13 cellular contexts compared by ENCODE assay signal in the genomic region with DNA sequence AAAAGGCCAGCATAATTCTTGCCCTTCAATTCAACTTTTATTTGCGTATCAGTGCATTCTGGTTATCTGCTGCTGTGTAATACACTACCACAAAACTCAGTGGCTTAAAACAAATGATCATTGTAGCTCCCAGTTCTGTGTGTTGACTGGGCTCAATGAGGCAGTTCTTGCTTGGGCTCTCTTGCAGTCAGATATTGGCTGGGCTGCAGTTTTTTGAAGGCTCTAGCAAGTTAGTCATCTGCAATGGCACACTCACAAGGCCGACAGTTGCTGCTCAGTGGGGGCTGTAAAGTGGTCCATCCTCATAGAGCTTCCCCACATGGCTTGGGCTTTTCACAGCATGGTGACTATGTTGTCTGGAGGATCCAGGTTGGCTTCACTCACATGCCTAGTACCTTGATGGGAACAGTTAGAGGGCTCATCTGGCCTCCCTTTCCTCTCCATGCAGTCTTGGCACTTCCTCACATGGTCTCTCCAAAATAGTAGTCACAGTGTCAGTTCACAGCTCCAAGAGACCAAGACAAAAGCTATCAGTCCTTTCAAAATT.
DNase-seq lines count a peak whose midpoint lies in the region; ATAC-seq, FAIRE-seq and TF ChIP-seq lines count a peak whose summit lies in the region.
"Had no signal": no experiment of that assay in that cellular context is flagged by ENCODE, and none has a peak within 500 bp of the region (broad histone marks: within the 10 kb centered on the region; RNA-seq: fewer than 3 reads in every experiment).

No MANE protein-coding gene starts in this region.

- in situ Hi-C loops in HepG2 (cut with HindIII; ENCODE audit: extremely low pct_ligation_motif_present, low pct_unique_long_range_greater_than_20kb) = no loop called here

- H3K9me3 ChIP-seq in HepG2 (ENCODE audit: low read length) = no peaks in the 10 kb centered on the region
- H3K9me3 ChIP-seq in right lobe of liver = no peaks in the 10 kb centered on the region

- POLR2A ChIA-PET in HepG2 (lab: Yijun Ruan, JAX) = no interaction called here

- BruUV-seq in HepG2 (replicated peaks; lab: Mats Ljungman, UMichigan) = no TSS peak

- CTCF ChIA-PET in HepG2 (lab: Yijun Ruan, JAX; ENCODE audit: low intra/inter-chr PET ratio, low total read pairs) = no interaction called here

- TF ChIP-seq RAD21 in HepG2 (CRISPR knock-in tag; IDR thresholded peaks at IDR 0.05) = no peak

- H2AFZ ChIP-seq in HepG2 (ENCODE audit: low read length) = no peak overlapping the region
- H2AFZ ChIP-seq: GM23338 had no signal

- H3K27ac ChIP-seq in HepG2 (ENCODE audit: extremely low read length, insufficient read depth, low read length) (no peak overlapping the region), right lobe of liver (no peak overlapping the region)

- H3K4me1 ChIP-seq in HepG2 (ENCODE audit: insufficient read depth, low read length) (no peaks in the 10 kb centered on the region), right lobe of liver (no peaks in the 10 kb centered on the region)

- FAIRE-seq in HepG2 (lab: Jason Lieb, UNC) (no peak), bronchial epithelial cell (lab: Jason Lieb, UNC) (peak; percentile 18)
- FAIRE-seq: A204.1, D721Med, GM18507 had no signal

- intact Hi-C loops in HepG2 (cut with micrococcal nuclease; ENCODE audit: unreplicated experiment) (no loop called here), right lobe of liver (cut with DNase I) (no loop called here)

- no peak for ATAC-seq in HepG2
- no peak for ATAC-seq in right lobe of liver
- ATAC-seq in GM18519 (IDR thresholded peaks at IDR 0.05; ENCODE audit: low FRiP score, unreplicated experiment) = no peak
- ATAC-seq in GM21360 (IDR thresholded peaks at IDR 0.05; ENCODE audit: unreplicated experiment) = no peak
- ATAC-seq: GM23338 had no signal

- TF ChIP-seq POLR2A in HepG2 (IDR thresholded peaks at IDR 0.05; ENCODE audit: insufficient read depth in 1 of 2, low read depth in 2 of 2, low read length in 2 of 2) (no peak), right lobe of liver (IDR thresholded peaks at IDR 0.05) (no peak)

- TF ChIP-seq EP300 in HepG2 (IDR thresholded peaks at IDR 0.05; ENCODE audit: low read depth in 2 of 2, low read length in 2 of 2) (no peak), HepG2 (CRISPR knock-in tag; IDR thresholded peaks at IDR 0.05; ENCODE audit: borderline replicate concordance) (no peak)

- no peak overlapping the region for H3K4me2 ChIP-seq in HepG2 (ENCODE audit: low read depth, low read length)
- H3K4me2 ChIP-seq: GM23338 had no signal

- TF ChIP-seq CTCF in HepG2 (CRISPR knock-in tag; IDR thresholded peaks at IDR 0.05) = no peak
- TF ChIP-seq CTCF in right lobe of liver (IDR thresholded peaks at IDR 0.05) = no peak
- TF ChIP-seq CTCF in bronchial epithelial cell (IDR thresholded peaks at IDR 0.05; ENCODE audit: insufficient read depth, low read length, severe bottlenecking) = no peak

- no peak overlapping the region for H3K4me3 ChIP-seq in HepG2 (replicated peaks in 1 of 3; ENCODE audit: insufficient read depth in 1 of 3, low read depth in 2 of 3, low read length in 3 of 3)
- H3K4me3 ChIP-seq in right lobe of liver = no peak overlapping the region
- H3K4me3 ChIP-seq in bronchial epithelial cell (ENCODE audit: low read depth, low read length) = no peak overlapping the region
- H3K4me3 ChIP-seq: GM23338 had no signal

- WGBS in HepG2 (ENCODE audit: low lambda C conversion rate) = 0% methylated on average over 2 of the region's 2 CpGs
- 64% methylated on average over 2 of the region's 2 CpGs for WGBS in right lobe of liver (ENCODE audit: insufficient coverage, low coverage, low lambda C conversion rate, missing lambda C conversion rate)

- no peak overlapping the region for H3K9ac ChIP-seq in HepG2 (ENCODE audit: insufficient read depth, low read depth, low read length)

- H3K36me3 ChIP-seq in HepG2 (replicated peaks in 1 of 2; ENCODE audit: control insufficient read depth in 1 of 2, insufficient read depth in 2 of 2, low read length in 2 of 2) (no peaks in the 10 kb centered on the region), right lobe of liver (no peaks in the 10 kb centered on the region), bronchial epithelial cell (ENCODE audit: control insufficient read depth, insufficient read depth, low read length) (no peaks in the 10 kb centered on the region)

- DNase-seq in HepG2 (ENCODE audit: low spot score) = no peak
- DNase-seq in right lobe of liver = no peak
- no peak for DNase-seq in bronchial epithelial cell (ENCODE audit: low read depth)
- DNase-seq in medulla oblongata (ENCODE audit: extremely low spot score) = peak; percentile 6
- DNase-seq in NK-92 (lab: John Stamatoyannopoulos, UW; ENCODE audit: unreplicated experiment) = no peak
- DNase-seq: CD4-positive, alpha-beta memory T cell; H9 had no signal

- no peaks in the 10 kb centered on the region for H4K20me1 ChIP-seq in HepG2 (ENCODE audit: insufficient read depth, low read length)

- H3K27me3 ChIP-seq in HepG2 (ENCODE audit: control insufficient read depth in 1 of 2, insufficient read depth in 2 of 2, low read length in 2 of 2) (no peaks in the 10 kb centered on the region), right lobe of liver (no peaks in the 10 kb centered on the region), bronchial epithelial cell (ENCODE audit: control insufficient read depth, insufficient read depth, low read length) (peaks cover 2% of the 10 kb centered on the region)

- H3K79me2 ChIP-seq in HepG2 (ENCODE audit: insufficient read depth, low read length) = no peaks in the 10 kb centered on the region

TF ChIP-seq in HepG2, 621 proteins besides CTCF, POLR2A, EP300 and RAD21:
- TF ChIP-seq, protein P1, sequence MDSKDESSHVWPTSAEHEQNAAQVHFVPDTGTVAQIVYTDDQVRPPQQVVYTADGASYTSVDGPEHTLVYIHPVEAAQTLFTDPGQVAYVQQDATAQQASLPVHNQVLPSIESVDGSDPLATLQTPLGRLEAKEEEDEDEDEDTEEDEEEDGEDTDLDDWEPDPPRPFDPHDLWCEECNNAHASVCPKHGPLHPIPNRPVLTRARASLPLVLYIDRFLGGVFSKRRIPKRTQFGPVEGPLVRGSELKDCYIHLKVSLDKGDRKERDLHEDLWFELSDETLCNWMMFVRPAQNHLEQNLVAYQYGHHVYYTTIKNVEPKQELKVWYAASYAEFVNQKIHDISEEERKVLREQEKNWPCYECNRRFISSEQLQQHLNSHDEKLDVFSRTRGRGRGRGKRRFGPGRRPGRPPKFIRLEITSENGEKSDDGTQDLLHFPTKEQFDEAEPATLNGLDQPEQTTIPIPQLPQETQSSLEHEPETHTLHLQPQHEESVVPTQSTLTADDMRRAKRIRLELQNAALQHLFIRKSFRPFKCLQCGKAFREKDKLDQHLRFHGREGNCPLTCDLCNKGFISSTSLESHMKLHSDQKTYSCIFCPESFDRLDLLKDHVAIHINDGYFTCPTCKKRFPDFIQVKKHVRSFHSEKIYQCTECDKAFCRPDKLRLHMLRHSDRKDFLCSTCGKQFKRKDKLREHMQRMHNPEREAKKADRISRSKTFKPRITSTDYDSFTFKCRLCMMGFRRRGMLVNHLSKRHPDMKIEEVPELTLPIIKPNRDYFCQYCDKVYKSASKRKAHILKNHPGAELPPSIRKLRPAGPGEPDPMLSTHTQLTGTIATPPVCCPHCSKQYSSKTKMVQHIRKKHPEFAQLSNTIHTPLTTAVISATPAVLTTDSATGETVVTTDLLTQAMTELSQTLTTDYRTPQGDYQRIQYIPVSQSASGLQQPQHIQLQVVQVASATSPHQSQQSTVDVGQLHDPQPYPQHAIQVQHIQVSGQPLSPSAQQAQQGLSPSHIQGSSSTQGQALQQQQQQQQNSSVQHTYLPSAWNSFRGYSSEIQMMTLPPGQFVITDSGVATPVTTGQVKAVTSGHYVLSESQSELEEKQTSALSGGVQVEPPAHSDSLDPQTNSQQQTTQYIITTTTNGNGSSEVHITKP (CRISPR knock-in tag; IDR thresholded peaks at IDR 0.05; ENCODE audit: low read depth) = no peak
- TF ChIP-seq, protein P2, sequence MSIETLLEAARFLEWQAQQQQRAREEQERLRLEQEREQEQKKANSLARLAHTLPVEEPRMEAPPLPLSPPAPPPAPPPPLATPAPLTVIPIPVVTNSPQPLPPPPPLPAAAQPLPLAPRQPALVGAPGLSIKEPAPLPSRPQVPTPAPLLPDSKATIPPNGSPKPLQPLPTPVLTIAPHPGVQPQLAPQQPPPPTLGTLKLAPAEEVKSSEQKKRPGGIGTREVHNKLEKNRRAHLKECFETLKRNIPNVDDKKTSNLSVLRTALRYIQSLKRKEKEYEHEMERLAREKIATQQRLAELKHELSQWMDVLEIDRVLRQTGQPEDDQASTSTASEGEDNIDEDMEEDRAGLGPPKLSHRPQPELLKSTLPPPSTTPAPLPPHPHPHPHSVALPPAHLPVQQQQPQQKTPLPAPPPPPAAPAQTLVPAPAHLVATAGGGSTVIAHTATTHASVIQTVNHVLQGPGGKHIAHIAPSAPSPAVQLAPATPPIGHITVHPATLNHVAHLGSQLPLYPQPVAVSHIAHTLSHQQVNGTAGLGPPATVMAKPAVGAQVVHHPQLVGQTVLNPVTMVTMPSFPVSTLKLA (IDR thresholded peaks at IDR 0.05) = peak; percentile 40; the same call in 1 of the 2 replicates
